35 cellular contexts compared by ENCODE assay signal in genomic region chr2:167128130-167128529, GRCh38.
"Had no signal": no experiment of that assay in that cellular context is flagged by ENCODE, and none has a peak within 500 bp of the region (broad histone marks: within the 10 kb centered on the region; RNA-seq: fewer than 3 reads in every experiment).

No MANE protein-coding gene starts in this region.

- H3K4me3 ChIP-seq: MG63 had no signal

- DNase-seq: Kasumi-1, MG63, MM.1S, MV-4-11, NCI-H1048, NCI-H1092, NCI-H1092 treated with DMSO at 0.1 percent for 48 hours, NCI-H1105, NCI-H1105 treated with DMSO at 0.1 percent for 48 hours, NCI-H1417, NCI-H1417 treated with DMSO at 0.1 percent for 48 hours, NCI-H1436, NCI-H1436 treated with DMSO at 0.1 percent for 48 hours, NCI-H146, NCI-H1694, NCI-H1694 treated with DMSO at 0.1 percent for 48 hours, NCI-H187, NCI-H187 treated with DMSO at 0.1 percent for 48 hours, NCI-H2029, NCI-H2029 treated with DMSO at 0.1 percent for 48 hours, NCI-H2081, NCI-H2081 treated with DMSO at 0.1 percent for 48 hours, NCI-H2107, NCI-H2171, NCI-H2171 treated with DMSO at 0.1 percent for 48 hours, NCI-H2227 treated with DMSO at 0.1 percent for 48 hours, NCI-H226, NCI-H345, NCI-H446, NCI-H446 treated with DMSO at 0.1 percent for 48 hours, NCI-H510A, NCI-H510A treated with DMSO at 0.1 percent for 48 hours, NCI-H524, NCI-H524 treated with DMSO at 0.1 percent for 48 hours, NCI-H526 had no signal

- H3K27me3 ChIP-seq: MG63 had no signal

- H3K9me3 ChIP-seq: MG63 had no signal

- H3K36me3 ChIP-seq: MG63 had no signal
